Comparison of ENCODE assay signal across 9 cellular contexts in the genomic region with DNA sequence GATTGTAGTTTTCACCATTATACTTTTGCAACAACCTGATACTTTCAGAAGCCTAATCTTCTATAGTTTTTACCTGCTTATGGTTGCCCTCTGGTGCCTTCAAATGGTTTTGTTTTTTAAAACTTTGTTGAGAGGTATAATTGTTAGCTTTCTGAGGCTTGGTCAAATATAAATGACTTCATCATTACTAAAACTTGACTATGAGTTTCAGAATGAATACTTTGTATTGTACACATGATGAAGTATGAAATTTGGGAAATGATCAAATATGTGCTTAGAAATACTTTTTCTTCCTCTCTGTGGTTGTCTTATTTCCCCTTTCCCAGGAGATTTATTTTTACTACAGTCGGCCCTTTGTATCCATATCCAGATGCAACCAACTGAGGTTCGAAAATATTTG.
DNase-seq lines count a peak whose midpoint lies in the region; ATAC-seq and TF ChIP-seq lines count a peak whose summit lies in the region.
"Had no signal": no experiment of that assay in that cellular context is flagged by ENCODE, and none has a peak within 500 bp of the region (broad histone marks: within the 10 kb centered on the region; RNA-seq: fewer than 3 reads in every experiment).

No MANE protein-coding gene starts in this region.

- H3K4me1 Mint-ChIP-seq in chondrocyte (ENCODE audit: low read depth), result peaks cover 49% of the 10 kb centered on the region

- H3K27ac Mint-ChIP-seq in chondrocyte (ENCODE audit: unreplicated experiment), result peak overlapping the region; percentile 52

- no peaks in the 10 kb centered on the region for H3K36me3 ChIP-seq in WERI-Rb-1

- peaks cover 13% of the 10 kb centered on the region for H3K9me3 Mint-ChIP-seq in chondrocyte (ENCODE audit: low read depth)

- H3K27ac ChIP-seq in WERI-Rb-1, result no peak overlapping the region

- H3K9me3 ChIP-seq in WERI-Rb-1 (ENCODE audit: severe bottlenecking), result no peaks in the 10 kb centered on the region

- H3K27me3 Mint-ChIP-seq in chondrocyte (ENCODE audit: low read depth), result no peaks in the 10 kb centered on the region

- CTCF ChIA-PET in HEK293T (lab: Yijun Ruan, JAX), result interaction anchor here (0.9 kb wide), 1 partner anchor 147 kb away, joined by 3 read pairs; no protein-coding TSS in a partner anchor

- H3K4me3 Mint-ChIP-seq in chondrocyte (ENCODE audit: unreplicated experiment), result no peak overlapping the region

- DNase-seq in AG09319 (ENCODE audit: extremely low read depth, low read depth) (no peak), chondrocyte (ENCODE audit: low spot score) (no peak), WERI-Rb-1 (no peak), HEK293T (ENCODE audit: extremely low spot score) (no peak), DMS114 treated with DMSO at 0.1 percent for 48 hours (lab: John Stamatoyannopoulos, UW; ENCODE audit: unreplicated experiment) (no peak), COLO668 (lab: John Stamatoyannopoulos, UW; ENCODE audit: unreplicated experiment) (no peak)
- DNase-seq: cortex of kidney had no signal

- POLR2A ChIA-PET in HEK293T (lab: Yijun Ruan, JAX), result no interaction called here

- H3K4me3 ChIP-seq in WERI-Rb-1 (ENCODE audit: low read depth, low read length), result no peak overlapping the region

- peak; percentile 6 for TF ChIP-seq CTCF in AG09319 (IDR thresholded peaks at IDR 0.05; ENCODE audit: low read depth, low read length)
- TF ChIP-seq CTCF in chondrocyte (IDR thresholded peaks at IDR 0.05), result peak; percentile 75
- no peak for TF ChIP-seq CTCF in WERI-Rb-1 (IDR thresholded peaks at IDR 0.05; ENCODE audit: low read depth, low read length)

- H3K27me3 ChIP-seq in WERI-Rb-1 (ENCODE audit: insufficient read depth, low read depth, severe bottlenecking), result no peaks in the 10 kb centered on the region

- H3K36me3 Mint-ChIP-seq in chondrocyte (ENCODE audit: low read depth), result peaks cover 5% of the 10 kb centered on the region

- ATAC-seq in GM18867 (IDR thresholded peaks at IDR 0.05; ENCODE audit: unreplicated experiment), result peak; percentile 69
- ATAC-seq in HG03565 (IDR thresholded peaks at IDR 0.05; ENCODE audit: unreplicated experiment), result peak; percentile 80

TF ChIP-seq in HEK293T, 16 proteins besides CTCF, POLR2A, EP300 and RAD21:
- TF ChIP-seq HDGF (IDR thresholded peaks at IDR 0.05; ENCODE audit: borderline replicate concordance), result no peak
TF ChIP-seq in HEK293T: peak in this region for 0.
